In the genomic region with DNA sequence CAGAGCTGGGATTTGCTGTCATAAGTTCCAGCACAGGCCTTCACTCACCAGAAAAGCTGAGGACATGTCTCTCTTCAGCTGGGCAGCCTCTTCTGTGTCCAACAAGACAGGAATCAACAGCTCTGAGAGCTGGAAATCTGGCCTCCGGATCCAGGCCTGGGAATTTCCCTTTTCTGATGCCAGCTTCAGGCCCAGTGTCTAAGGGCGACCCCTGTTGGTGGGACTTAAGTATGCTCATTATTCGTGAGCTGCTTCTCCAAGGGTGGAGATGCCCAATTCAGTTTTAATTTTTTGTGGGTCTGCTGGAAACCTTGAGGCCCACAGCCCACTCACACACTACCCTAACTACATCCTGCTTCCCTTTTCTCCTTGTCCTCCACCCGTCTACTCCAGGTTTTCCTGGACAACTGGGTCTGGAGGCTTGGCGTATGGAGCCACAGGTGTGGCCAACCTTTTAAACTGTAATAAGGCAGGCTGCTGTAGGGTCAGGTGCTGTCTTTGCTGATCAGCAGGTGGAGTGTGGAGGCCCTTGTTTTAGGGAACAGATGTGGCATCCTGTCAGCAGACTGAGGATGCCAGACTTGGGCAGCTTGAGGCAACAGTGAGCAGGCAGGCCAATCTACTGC, we compare ENCODE assay signal across 8 cellular contexts. TPM values are rescaled to one million over a fixed set of nuclear protein-coding genes. Genes with fewer than 3 reads are reported as not detected.
DNase-seq lines count a peak whose midpoint lies in the region; ATAC-seq, FAIRE-seq and TF ChIP-seq lines count a peak whose summit lies in the region.

No MANE protein-coding gene starts in this region.

- peak; percentile 93 for FAIRE-seq in H1 (lab: Jason Lieb, UNC)

- H3K4me1 Mint-ChIP-seq in activated CD8-positive, alpha-beta T cell treated with anti-CD3 and anti-CD28 coated beads, Interleukin-2, amount 10 ng/mL, durations not matched to agents 7 days and 5 days (ENCODE audit: low read depth) = peaks cover 8% of the 10 kb centered on the region

- no peaks in the 10 kb centered on the region for H3K9me3 Mint-ChIP-seq in activated CD8-positive, alpha-beta T cell treated with anti-CD3 and anti-CD28 coated beads, Interleukin-2, amount 10 ng/mL, durations not matched to agents 7 days and 5 days (ENCODE audit: insufficient read depth)

- no peak overlapping the region for H4K91ac ChIP-seq in H1 (replicated peaks; ENCODE audit: insufficient read length, low read length)

- no peak for TF ChIP-seq EP300 in H1 (IDR thresholded peaks at IDR 0.05; ENCODE audit: borderline replicate concordance in 1 of 2, low read depth in 2 of 2, low read length in 2 of 2)

- no peak overlapping the region for H3K4me3 Mint-ChIP-seq in activated CD8-positive, alpha-beta T cell treated with anti-CD3 and anti-CD28 coated beads, Interleukin-2, amount 10 ng/mL, durations not matched to agents 7 days and 5 days

- intact Hi-C loops in A673 (cut with micrococcal nuclease; ENCODE audit: unreplicated experiment) = loop anchor here (1.0 to 10.0 kb wide), 2 partner anchors 112 to 320 kb away; no protein-coding TSS in a partner anchor

- H3K4me2 ChIP-seq in H1 (ENCODE audit: insufficient read depth in 1 of 2, low read depth in 2 of 2, low read length in 2 of 2) (no peak overlapping the region), mesendoderm (ENCODE audit: low read length) (no peak overlapping the region)

- H3K4ac ChIP-seq in H1 (replicated peaks; ENCODE audit: insufficient read length, low read depth, low read length) (peak overlapping the region; percentile 14), mesendoderm (ENCODE audit: low read depth, low read length) (no peak overlapping the region)

- no TSS peak for BruUV-seq in A673 (replicated peaks; lab: Mats Ljungman, UMichigan)

- no peaks in the 10 kb centered on the region for H3K9me3 ChIP-seq in A673 (ENCODE audit: low read depth, low read length, poor library complexity, severe bottlenecking)
- H3K9me3 ChIP-seq in H1 (ENCODE audit: insufficient read depth in 2 of 2, low read depth in 1 of 2, low read length in 1 of 2) = no peaks in the 10 kb centered on the region

- H3K79me2 ChIP-seq in H1 (ENCODE audit: control insufficient read depth in 1 of 2, insufficient read depth in 2 of 2, low read length in 2 of 2) (no peaks in the 10 kb centered on the region), mesendoderm (ENCODE audit: control insufficient read depth, insufficient read depth, low read length) (no peaks in the 10 kb centered on the region)

- H3K27me3 Mint-ChIP-seq in activated CD8-positive, alpha-beta T cell treated with anti-CD3 and anti-CD28 coated beads, Interleukin-2, amount 10 ng/mL, durations not matched to agents 7 days and 5 days (ENCODE audit: low read depth) = peaks cover 39% of the 10 kb centered on the region

- H3K18ac ChIP-seq in H1 (ENCODE audit: extremely low read depth, low read length) (no peak overlapping the region), mesendoderm (ENCODE audit: low read length) (no peak overlapping the region)

- WGBS in H1 (ENCODE audit: extremely low coverage in 1 of 2, insufficient coverage in 1 of 2, insufficient read length in 1 of 2, insufficient replicate concordance in 2 of 2, low coverage in 1 of 2, low lambda C conversion rate in 2 of 2, missing lambda C conversion rate in 1 of 2), 2 experiments = 27% methylated on average over 5 of the region's 5 CpGs; no CpG with 5 or more reads in 1 of the 2 experiments
- no CpG with 5 or more reads among the region's 5 CpGs for WGBS in mesendoderm (ENCODE audit: extremely low coverage, insufficient coverage, low lambda C conversion rate)

- H2BK120ac ChIP-seq in H1 (replicated peaks; ENCODE audit: low read depth, low read length) (no peak overlapping the region), mesendoderm (ENCODE audit: low read depth, low read length) (no peak overlapping the region)

- H3K79me1 ChIP-seq in H1 (ENCODE audit: low read depth, low read length) (no peaks in the 10 kb centered on the region), mesendoderm (ENCODE audit: low read length) (no peaks in the 10 kb centered on the region)

- POLR2A ChIA-PET in A673 (lab: Charles Lee; ENCODE audit: low non-redundant PET) = no interaction called here
- POLR2A ChIA-PET in activated CD8-positive, alpha-beta T cell treated with anti-CD3 and anti-CD28 coated beads, Interleukin-2, amount 10 ng/mL, durations not matched to agents 7 days and 5 days (lab: Charles Lee) = interaction anchor here (0.6 kb wide), 1 partner anchor 81 kb away, joined by 3 read pairs; no protein-coding TSS in a partner anchor
- POLR2A ChIA-PET in H1 (lab: Charles Lee; ENCODE audit: partially characterized antibody) = no interaction called here

- no peak overlapping the region for H2BK15ac ChIP-seq in H1 (ENCODE audit: low read length)
- H2BK15ac ChIP-seq in mesendoderm (replicated peaks; ENCODE audit: low read depth) = no peak overlapping the region

- peaks cover 15% of the 10 kb centered on the region for H3K23me2 ChIP-seq in H1 (ENCODE audit: low read depth, low read length)

- peak; percentile 75 for DNase-seq in A673 (ENCODE audit: low spot score)
- DNase-seq in GM19238 (ENCODE audit: insufficient read length, low spot score) = peak; percentile 62
- DNase-seq in NCI-H510A treated with DMSO at 0.1 percent for 48 hours (lab: John Stamatoyannopoulos, UW) = peak; percentile 62
- DNase-seq in activated CD8-positive, alpha-beta T cell treated with anti-CD3 and anti-CD28 coated beads, Interleukin-2, amount 10 ng/mL, durations not matched to agents 7 days and 5 days = peak; percentile 71
- peak; percentile 36 to 83 for DNase-seq in H1 (ENCODE audit: low read depth in 1 of 2, low spot score in 2 of 2)
- DNase-seq in mesendoderm = peak; percentile 72
- peak; percentile 25 to 50 for DNase-seq in stimulated activated CD8-positive, alpha-beta memory T cell treated with anti-CD3 and anti-CD28 coated beads, Interleukin-2, amount 100 ng/mL, for 48 hours (ENCODE audit: low read depth in 2 of 2)

- CTCF ChIA-PET in A673 (lab: Charles Lee) = interaction anchor here (0.7 to 2.9 kb wide), 8 partner anchors 9 to 214 kb away, joined by 3 to 41 read pairs (median 4); no protein-coding TSS in a partner anchor
- CTCF ChIA-PET in activated CD8-positive, alpha-beta T cell treated with anti-CD3 and anti-CD28 coated beads, Interleukin-2, amount 10 ng/mL, durations not matched to agents 7 days and 5 days (lab: Charles Lee) = interaction anchor here (0.6 to 3.7 kb wide), 46 partner anchors 9 to 490 kb away, joined by 3 to 51 read pairs (median 4); partner anchors contain the start of gene ABHD17C
- CTCF ChIA-PET in H1 (lab: Charles Lee; ENCODE audit: partially characterized antibody) = interaction anchor here (0.6 to 8.3 kb wide), 84 partner anchors 10 to 467 kb away, joined by 3 to 133 read pairs (median 4); partner anchors contain the start of gene ABHD17C

- no peak overlapping the region for H2BK12ac ChIP-seq in H1 (ENCODE audit: low read depth, low read length)

- H3K4me3 ChIP-seq in A673 (ENCODE audit: low read depth, low read length, poor library complexity, severe bottlenecking) (no peak overlapping the region), H1 (ENCODE audit: extremely low read depth in 1 of 4, insufficient read depth in 2 of 4, low read depth in 3 of 4, low read length in 4 of 4) (no peak overlapping the region), mesendoderm (ENCODE audit: low read length) (no peak overlapping the region)

- H4K8ac ChIP-seq in H1 (ENCODE audit: extremely low read depth, insufficient read depth, low read length) (no peak overlapping the region), mesendoderm (ENCODE audit: low read depth, low read length) (no peak overlapping the region)

- H3K27ac ChIP-seq in A673 (ENCODE audit: low read depth, low read length, poor library complexity, severe bottlenecking) (no peak overlapping the region), H1 (ENCODE audit: low read depth, low read length) (no peak overlapping the region), mesendoderm (ENCODE audit: low read depth, low read length) (no peak overlapping the region)

- ATAC-seq in activated CD8-positive, alpha-beta T cell treated with anti-CD3 and anti-CD28 coated beads, Interleukin-2, amount 10 ng/mL, durations not matched to agents 7 days and 5 days = peak; percentile 45
- ATAC-seq in HG02852 (IDR thresholded peaks at IDR 0.05; ENCODE audit: unreplicated experiment) = no peak

- H4K20me1 ChIP-seq in H1 (replicated peaks in 1 of 2; ENCODE audit: control insufficient read depth in 1 of 2, insufficient read depth in 2 of 2, low read length in 2 of 2) = peaks cover 0 to 5% of the 10 kb centered on the region in 2 experiments

- no peak overlapping the region for H3K27ac Mint-ChIP-seq in activated CD8-positive, alpha-beta T cell treated with anti-CD3 and anti-CD28 coated beads, Interleukin-2, amount 10 ng/mL, durations not matched to agents 7 days and 5 days

- H3K27me3 ChIP-seq in A673 (replicated peaks; ENCODE audit: insufficient read depth, low read depth, low read length, poor library complexity) (peaks cover 33% of the 10 kb centered on the region), H1 (replicated peaks in 1 of 4; ENCODE audit: control insufficient read depth in 3 of 4, extremely low read depth in 1 of 4, insufficient read depth in 3 of 4, low read length in 3 of 4) (peaks cover 4 to 40% (median 33%) of the 10 kb centered on the region in 4 experiments), mesendoderm (ENCODE audit: insufficient read depth, low read length, poor library complexity) (peaks cover 5% of the 10 kb centered on the region)

- no peak overlapping the region for H3K23ac ChIP-seq in H1 (ENCODE audit: insufficient read length)
- H3K23ac ChIP-seq in mesendoderm (ENCODE audit: low read length) = no peak overlapping the region

- peak; percentile 80 for TF ChIP-seq CTCF in A673 (conservative IDR thresholded peaks at IDR 0.05; ENCODE audit: low read depth, low read length)
- peak; percentile 76 to 89 (median 88) for TF ChIP-seq CTCF in H1 (IDR thresholded peaks at IDR 0.05; ENCODE audit: control extremely low read depth in 1 of 3, insufficient read depth in 1 of 3, low read depth in 1 of 3, low read length in 3 of 3)

- H3K36me3 ChIP-seq in A673 (ENCODE audit: insufficient read depth, low read length, poor library complexity, severe bottlenecking) = no peaks in the 10 kb centered on the region
- H3K36me3 ChIP-seq in H1 (ENCODE audit: control insufficient read depth in 2 of 4, insufficient read depth in 4 of 4, low read length in 3 of 4) = no peaks in the 10 kb centered on the region
- no peaks in the 10 kb centered on the region for H3K36me3 ChIP-seq in mesendoderm (ENCODE audit: control insufficient read depth, insufficient read depth, low read length)

- H3K36me3 Mint-ChIP-seq in activated CD8-positive, alpha-beta T cell treated with anti-CD3 and anti-CD28 coated beads, Interleukin-2, amount 10 ng/mL, durations not matched to agents 7 days and 5 days (ENCODE audit: low read depth) = no peaks in the 10 kb centered on the region

- H2BK20ac ChIP-seq in H1 (ENCODE audit: low read length) = no peak overlapping the region

- peak; percentile 93 for TF ChIP-seq RAD21 in H1 (IDR thresholded peaks at IDR 0.05 in 1 of 2, conservative IDR thresholded peaks at IDR 0.05 in 1 of 2; ENCODE audit: low read depth in 2 of 2, low read length in 2 of 2)

- H2AK5ac ChIP-seq in H1 (ENCODE audit: low read depth, low read length) (no peak overlapping the region), mesendoderm (ENCODE audit: low read length) (no peak overlapping the region)

- no peak overlapping the region for H3K14ac ChIP-seq in H1 (ENCODE audit: insufficient read length)

- H3K9ac ChIP-seq in H1 (replicated peaks in 1 of 4; ENCODE audit: extremely low read depth in 1 of 4, low read depth in 3 of 4, low read length in 3 of 4) (no peak overlapping the region), mesendoderm (ENCODE audit: low read length) (no peak overlapping the region)

- H3K4me1 ChIP-seq in A673 (ENCODE audit: insufficient read depth, low read length, poor library complexity, severe bottlenecking) (no peaks in the 10 kb centered on the region), H1 (replicated peaks in 1 of 4; ENCODE audit: control insufficient read depth in 3 of 4, insufficient read depth in 4 of 4, low read length in 3 of 4) (peaks cover 0 to 7% (median 4%) of the 10 kb centered on the region in 4 experiments; a peak in 5 of 7 replicates), mesendoderm (ENCODE audit: control insufficient read depth, low read depth, low read length) (no peaks in the 10 kb centered on the region)

- H3K56ac ChIP-seq in H1 (replicated peaks; ENCODE audit: insufficient read length, low read depth, low read length) = no peak overlapping the region
- no peak overlapping the region for H3K56ac ChIP-seq in mesendoderm (ENCODE audit: low read length)

- TF ChIP-seq POLR2A in H1 (IDR thresholded peaks at IDR 0.05; ENCODE audit: control extremely low read depth in 1 of 2, low read depth in 2 of 2, low read length in 2 of 2) = no peak

- H2BK5ac ChIP-seq in H1 (ENCODE audit: low read depth, low read length) (no peak overlapping the region), mesendoderm (ENCODE audit: low read length) (no peak overlapping the region)

- no peak overlapping the region for H4K5ac ChIP-seq in H1 (ENCODE audit: insufficient read length, low read depth, low read length)
- no peak overlapping the region for H4K5ac ChIP-seq in mesendoderm (ENCODE audit: low read length)

- peak overlapping the region; percentile 94; the same call in 1 of the 2 replicates for H2AFZ ChIP-seq in H1 (ENCODE audit: low read length)

RNA-seq across cellular contexts. Expression of gene CEMIP, which starts 2.6 kb away (rescaled TPM):
- not detected in 2 replicates for total RNA-seq in A673 (2021)
- not detected for total RNA-seq in activated CD8-positive, alpha-beta T cell treated with anti-CD3 and anti-CD28 coated beads, Interleukin-2, amount 10 ng/mL, durations not matched to agents 7 days and 5 days
- total RNA-seq in H1 (2021; fragmentation: NEBNext Ultra II Directional; extraction: Animal tissue kit (Norgen Biotek cat#: 25700)) = 0.60 and 1.8 TPM in 2 replicates
- polyA plus RNA-seq in H1 (2011; rRNA removed) = 0.11 and 0.16 TPM in 2 replicates
- polyA plus RNA-seq in H1 (2011; cell fraction: cytosol; rRNA removed) = 0.40 TPM
- polyA plus RNA-seq in H1 (2011; cell fraction: nucleus; rRNA removed) = 0.37 TPM
- 1.2 to 1.6 TPM (median 1.3 TPM) in 4 replicates for polyA plus RNA-seq in H1 (2012, experiment 1 of 2)
- polyA plus RNA-seq in H1 (2012, experiment 2 of 2) = 0.24 TPM
- polyA plus RNA-seq in H1 (2013, experiment 1 of 2) = 2.0 TPM
- 1.8 TPM for polyA plus RNA-seq in H1 (2013, experiment 2 of 2)
- polyA minus RNA-seq in H1 (2011; rRNA and poly(A)+ RNA removed) = 0.20 and 0.88 TPM in 2 replicates
- polyA minus RNA-seq in H1 (2011; cell fraction: cytosol; rRNA and poly(A)+ RNA removed) = not detected
- polyA minus RNA-seq in H1 (2011; cell fraction: nucleus; rRNA and poly(A)+ RNA removed) = 1.00 TPM
- 0.08 TPM for polyA plus RNA-seq in mesendoderm (2013, experiment 1 of 2)
- 0.06 TPM for polyA plus RNA-seq in mesendoderm (2013, experiment 2 of 2)
